In the genomic region with DNA sequence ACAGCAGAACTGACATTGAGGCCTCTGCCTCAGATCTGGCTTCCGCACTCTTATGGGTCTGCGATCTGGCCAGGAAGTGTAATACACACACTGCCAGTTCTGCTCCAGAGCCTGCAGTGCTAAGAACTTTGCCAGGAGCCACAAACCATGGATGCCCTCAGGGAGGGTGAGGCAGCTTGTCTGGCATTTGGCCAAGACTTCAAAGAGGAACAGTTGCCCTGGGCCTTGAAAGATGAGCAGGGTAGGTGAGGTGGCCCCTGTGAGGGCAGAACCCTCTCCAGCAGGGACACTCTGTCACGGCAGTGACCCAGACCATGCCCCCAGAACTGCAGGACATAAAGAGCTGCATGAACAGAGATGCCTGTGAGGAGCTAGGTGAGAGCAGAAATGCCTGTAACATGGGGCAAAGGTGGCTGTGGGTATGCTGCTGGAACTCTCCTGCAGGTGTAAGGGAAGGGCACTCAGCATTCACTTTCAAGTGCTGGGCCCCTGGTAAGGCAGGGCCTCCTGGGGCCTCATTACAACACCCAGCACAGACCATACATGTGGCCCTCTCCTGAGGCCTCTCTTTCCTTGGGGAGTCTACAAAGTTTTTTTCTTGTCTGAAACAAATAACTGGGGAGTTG, we compare ENCODE assay signal across 1 cellular context.
TF ChIP-seq lines count a peak whose summit lies in the region.

No MANE protein-coding gene starts in this region.

TF ChIP-seq in WTC11, 78 proteins besides CTCF, POLR2A, EP300 and RAD21 (continued from another document):
- TF ChIP-seq, protein P1, sequence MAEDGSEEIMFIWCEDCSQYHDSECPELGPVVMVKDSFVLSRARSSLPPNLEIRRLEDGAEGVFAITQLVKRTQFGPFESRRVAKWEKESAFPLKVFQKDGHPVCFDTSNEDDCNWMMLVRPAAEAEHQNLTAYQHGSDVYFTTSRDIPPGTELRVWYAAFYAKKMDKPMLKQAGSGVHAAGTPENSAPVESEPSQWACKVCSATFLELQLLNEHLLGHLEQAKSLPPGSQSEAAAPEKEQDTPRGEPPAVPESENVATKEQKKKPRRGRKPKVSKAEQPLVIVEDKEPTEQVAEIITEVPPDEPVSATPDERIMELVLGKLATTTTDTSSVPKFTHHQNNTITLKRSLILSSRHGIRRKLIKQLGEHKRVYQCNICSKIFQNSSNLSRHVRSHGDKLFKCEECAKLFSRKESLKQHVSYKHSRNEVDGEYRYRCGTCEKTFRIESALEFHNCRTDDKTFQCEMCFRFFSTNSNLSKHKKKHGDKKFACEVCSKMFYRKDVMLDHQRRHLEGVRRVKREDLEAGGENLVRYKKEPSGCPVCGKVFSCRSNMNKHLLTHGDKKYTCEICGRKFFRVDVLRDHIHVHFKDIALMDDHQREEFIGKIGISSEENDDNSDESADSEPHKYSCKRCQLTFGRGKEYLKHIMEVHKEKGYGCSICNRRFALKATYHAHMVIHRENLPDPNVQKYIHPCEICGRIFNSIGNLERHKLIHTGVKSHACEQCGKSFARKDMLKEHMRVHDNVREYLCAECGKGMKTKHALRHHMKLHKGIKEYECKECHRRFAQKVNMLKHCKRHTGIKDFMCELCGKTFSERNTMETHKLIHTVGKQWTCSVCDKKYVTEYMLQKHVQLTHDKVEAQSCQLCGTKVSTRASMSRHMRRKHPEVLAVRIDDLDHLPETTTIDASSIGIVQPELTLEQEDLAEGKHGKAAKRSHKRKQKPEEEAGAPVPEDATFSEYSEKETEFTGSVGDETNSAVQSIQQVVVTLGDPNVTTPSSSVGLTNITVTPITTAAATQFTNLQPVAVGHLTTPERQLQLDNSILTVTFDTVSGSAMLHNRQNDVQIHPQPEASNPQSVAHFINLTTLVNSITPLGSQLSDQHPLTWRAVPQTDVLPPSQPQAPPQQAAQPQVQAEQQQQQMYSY (CRISPR knock-in tag; IDR thresholded peaks at IDR 0.05): no peak
- TF ChIP-seq, protein P2, sequence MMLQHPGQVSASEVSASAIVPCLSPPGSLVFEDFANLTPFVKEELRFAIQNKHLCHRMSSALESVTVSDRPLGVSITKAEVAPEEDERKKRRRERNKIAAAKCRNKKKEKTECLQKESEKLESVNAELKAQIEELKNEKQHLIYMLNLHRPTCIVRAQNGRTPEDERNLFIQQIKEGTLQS (CRISPR knock-in tag; conservative IDR thresholded peaks at IDR 0.05): no peak
